Comparison of ENCODE assay signal across 8 cellular contexts in genomic region chr12:70365648-70366518, GRCh38. TPM values are rescaled to one million over a fixed set of nuclear protein-coding genes. Genes with fewer than 3 reads are reported as not detected.
DNase-seq lines count a peak whose midpoint lies in the region; ATAC-seq lines count a peak whose summit lies in the region.

Gene KCNMB4, plus strand, starts transcription at chr12:70366290. Its CDS starts 445 bp downstream, at chr12:70366735.

- DNase-seq in ACHN (peak; percentile 58), NCI-H460 (ENCODE audit: extremely low read depth, low read depth) (peak; percentile 18), ecto neural progenitor cell (ENCODE audit: low spot score) (peak; percentile 94), mesendoderm (peak; percentile 95)
- DNase-seq in activated CD4-positive, alpha-beta memory T cell treated with anti-CD3 and anti-CD28 coated beads for 36 hours: peak; percentile 83
- DNase-seq in stimulated activated CD8-positive, alpha-beta memory T cell treated with anti-CD3 and anti-CD28 coated beads, Interleukin-15, amount 100 ng/mL, for 4 hours (ENCODE audit: low read depth in 2 of 2): peak; percentile 39 to 68

- CTCF ChIA-PET in activated CD4-positive, alpha-beta memory T cell treated with anti-CD3 and anti-CD28 coated beads for 36 hours (lab: Charles Lee): interaction anchor here (1.2 kb wide), 2 partner anchors 8 to 124 kb away, joined by 3 to 4 read pairs; no protein-coding TSS in a partner anchor

- in situ Hi-C loops in ACHN (cut with HindIII; ENCODE audit: low pct_ligation_motif_present, low pct_unique_long_range_greater_than_20kb, low sequenced_read_pairs): no loop called here

- peak within 1 kb of the TSS; percentile 47 for H2BK5ac ChIP-seq in mesendoderm (ENCODE audit: low read length)

- peak within 1 kb of the TSS; percentile 73 for H3K4me2 ChIP-seq in mesendoderm (ENCODE audit: low read length)

- H3K9me3 Mint-ChIP-seq in activated CD4-positive, alpha-beta memory T cell treated with anti-CD3 and anti-CD28 coated beads for 36 hours: no peaks in the 10 kb centered on the region

- peak within 1 kb of the TSS; percentile 32 for H2BK120ac ChIP-seq in mesendoderm (ENCODE audit: low read depth, low read length)

- POLR2A ChIA-PET in activated CD4-positive, alpha-beta memory T cell treated with anti-CD3 and anti-CD28 coated beads for 36 hours (lab: Charles Lee): interaction anchor here (0.8 kb wide), 1 partner anchor 10 kb away, joined by 3 read pairs; no protein-coding TSS in a partner anchor

- peak within 1 kb of the TSS; percentile 76 for H2BK15ac ChIP-seq in mesendoderm (replicated peaks; ENCODE audit: low read depth)

- H3K36me3 ChIP-seq in mesendoderm (ENCODE audit: control insufficient read depth, insufficient read depth, low read length): no peaks in the 10 kb centered on the region

- peak within 1 kb of the TSS; percentile 96 for H3K4me3 ChIP-seq in mesendoderm (ENCODE audit: low read length)

- intact Hi-C loops in activated CD4-positive, alpha-beta memory T cell treated with anti-CD3 and anti-CD28 coated beads for 36 hours (cut with micrococcal nuclease): loop anchor here (1.0 to 10.0 kb wide), 6 partner anchors 49 to 1007 kb away; partner anchors contain the start of genes CCT2, CNOT2, RAB3IP and YEATS4

- peak within 1 kb of the TSS; percentile 98 for H3K56ac ChIP-seq in mesendoderm (ENCODE audit: low read length)

- peak within 1 kb of the TSS; percentile 76 for H3K4ac ChIP-seq in mesendoderm (ENCODE audit: low read depth, low read length)

- H3K18ac ChIP-seq in mesendoderm (ENCODE audit: low read length): peak within 1 kb of the TSS; percentile 99

- H3K27ac ChIP-seq in mesendoderm (ENCODE audit: low read depth, low read length): peak within 1 kb of the TSS; percentile 87

- peaks cover 21% of the 10 kb centered on the region for H3K79me2 ChIP-seq in mesendoderm (ENCODE audit: control insufficient read depth, insufficient read depth, low read length)

- peak within 1 kb of the TSS; percentile 96 for H3K9ac ChIP-seq in mesendoderm (ENCODE audit: low read length)

- peak within 1 kb of the TSS; percentile 90 for H3K4me3 Mint-ChIP-seq in activated CD4-positive, alpha-beta memory T cell treated with anti-CD3 and anti-CD28 coated beads for 36 hours

- peaks cover 5% of the 10 kb centered on the region for H3K27me3 Mint-ChIP-seq in activated CD4-positive, alpha-beta memory T cell treated with anti-CD3 and anti-CD28 coated beads for 36 hours

- H3K4me1 Mint-ChIP-seq in activated CD4-positive, alpha-beta memory T cell treated with anti-CD3 and anti-CD28 coated beads for 36 hours (ENCODE audit: low read depth): peaks cover 18% of the 10 kb centered on the region

- H2AK5ac ChIP-seq in mesendoderm (ENCODE audit: low read length): no peak within 1 kb of the TSS

- H3K27me3 ChIP-seq in mesendoderm (ENCODE audit: insufficient read depth, low read length, poor library complexity): no peaks in the 10 kb centered on the region

- no peak within 1 kb of the TSS for H4K8ac ChIP-seq in mesendoderm (ENCODE audit: low read depth, low read length)

- no CpG with 5 or more reads among the region's 88 CpGs for WGBS in mesendoderm (ENCODE audit: extremely low coverage, insufficient coverage, low lambda C conversion rate)

- ATAC-seq in GM18909 (IDR thresholded peaks at IDR 0.05; ENCODE audit: poor library complexity, unreplicated experiment): peak; percentile 88
- peak; percentile 69 for ATAC-seq in HG03139 (IDR thresholded peaks at IDR 0.05; ENCODE audit: unreplicated experiment)

- H3K27ac Mint-ChIP-seq in activated CD4-positive, alpha-beta memory T cell treated with anti-CD3 and anti-CD28 coated beads for 36 hours: peak within 1 kb of the TSS; percentile 51

- H3K4me1 ChIP-seq in mesendoderm (ENCODE audit: control insufficient read depth, low read depth, low read length): no peaks in the 10 kb centered on the region

- peak within 1 kb of the TSS; percentile 98 for H3K23ac ChIP-seq in mesendoderm (ENCODE audit: low read length)

- no peaks in the 10 kb centered on the region for H3K36me3 Mint-ChIP-seq in activated CD4-positive, alpha-beta memory T cell treated with anti-CD3 and anti-CD28 coated beads for 36 hours

- no peak within 1 kb of the TSS for H4K5ac ChIP-seq in mesendoderm (ENCODE audit: low read length)

- H3K79me1 ChIP-seq in mesendoderm (ENCODE audit: low read length): peaks cover 2% of the 10 kb centered on the region

RNA-seq across cellular contexts. Expression of gene KCNMB4, which starts in this region (rescaled TPM):
- 2.0 TPM in 2 replicates for total RNA-seq in NCI-H460 (2014; rRNA removed; shearing (Covaris generic))
- 0.33 and 0.70 TPM in 2 replicates for polyA plus RNA-seq in NCI-H460 (2014; cell fraction: nucleus; rRNA removed)
- 1 to 10 TPM; 1.3 to 1.5 TPM for total RNA-seq in activated CD4-positive, alpha-beta memory T cell treated with anti-CD3 and anti-CD28 coated beads for 36 hours
- 9.6 TPM for polyA plus RNA-seq in mesendoderm (2013, experiment 1 of 2)
- polyA plus RNA-seq in mesendoderm (2013, experiment 2 of 2): 9.6 TPM

Comparison
In these comparisons a context has a peak if more than half of its experiments do, and no peak if none do; other contexts are left out.
1. Peak in every context shown above with its lines: DNase-seq, ATAC-seq, H3K4me3 ChIP-seq and H3K27ac ChIP-seq.
2. DNase-seq: peak in every context shown above with its lines; median percentile 95 in mesendoderm; 94 in ecto neural progenitor cell; 83 in activated CD4-positive, alpha-beta memory T cell treated with anti-CD3 and anti-CD28 coated beads for 36 hours; 58 in ACHN; 54 in stimulated activated CD8-positive, alpha-beta memory T cell treated with anti-CD3 and anti-CD28 coated beads, Interleukin-15, amount 100 ng/mL, for 4 hours; 18 in NCI-H460.